ENCODE assay signal across 8 cellular contexts in the genomic region with DNA sequence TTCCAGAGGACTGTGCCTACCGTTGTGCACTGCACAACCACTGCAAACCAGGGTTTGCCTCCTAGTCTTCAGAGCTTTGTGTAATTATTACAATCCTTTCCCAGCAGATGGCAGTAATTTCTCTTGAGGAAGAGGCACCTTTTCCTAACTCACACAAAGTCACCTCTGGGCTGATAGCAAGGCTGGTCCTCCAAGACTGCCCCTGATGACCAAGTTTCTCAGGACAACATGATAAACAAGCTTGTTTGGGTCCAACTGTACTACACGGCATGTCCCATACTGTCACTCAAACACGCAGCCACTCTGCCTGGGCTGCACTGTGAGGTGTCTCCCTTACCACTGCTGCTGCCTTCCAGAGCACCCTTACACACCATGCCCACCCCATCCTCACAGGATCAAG. TPM values are rescaled to one million over a fixed set of nuclear protein-coding genes. Genes with fewer than 3 reads are reported as not detected.
DNase-seq lines count a peak whose midpoint lies in the region; ATAC-seq, FAIRE-seq and TF ChIP-seq lines count a peak whose summit lies in the region.

No MANE protein-coding gene starts in this region.

- no peak for FAIRE-seq in GM12878 (lab: Jason Lieb, UNC)

- POLR2A ChIA-PET in GM12878 (lab: Charles Lee): no interaction called here

- H3K79me2 ChIP-seq in GM12878 (ENCODE audit: control insufficient read depth, insufficient read depth, low read length): no peaks in the 10 kb centered on the region

- DNase-seq in GM06990 (ENCODE audit: extremely low read depth, insufficient read length): no peak
- peak; percentile 2 for DNase-seq in NCI-H226
- DNase-seq in GM12878 (ENCODE audit: low read depth, low spot score): no peak
- no peak for DNase-seq in left colon
- no peak for DNase-seq in aorta
- DNase-seq in NK-92 (lab: John Stamatoyannopoulos, UW; ENCODE audit: unreplicated experiment): no peak

- H2AFZ ChIP-seq in GM12878 (ENCODE audit: control insufficient read depth, low read depth, low read length): no peak overlapping the region

- no TSS peak for BruUV-seq in GM12878 (replicated peaks; lab: Mats Ljungman, UMichigan)

- no peak overlapping the region for H3K4me2 ChIP-seq in GM12878 (ENCODE audit: control insufficient read depth, insufficient read depth)

- H3K36me3 ChIP-seq in GM06990 (ENCODE audit: control insufficient read depth, insufficient read depth, low read length) (no peaks in the 10 kb centered on the region), GM12878 (ENCODE audit: control insufficient read depth in 2 of 2, insufficient read depth in 2 of 2, low read length in 1 of 2) (no peaks in the 10 kb centered on the region), aorta (ENCODE audit: control insufficient read depth in 1 of 2, insufficient read depth in 2 of 2, low read length in 1 of 2) (peaks cover 0 to 1% of the 10 kb centered on the region in 2 donors)

- H3K27ac ChIP-seq in 22Rv1 (peak overlapping the region; percentile 37), GM12878 (ENCODE audit: control insufficient read depth, insufficient read depth) (no peak overlapping the region), aorta (ENCODE audit: low read depth in 1 of 2, low read length in 2 of 2) (no peak overlapping the region)

- CTCF ChIA-PET in GM12878 (lab: Yijun Ruan, JAX): interaction anchor here (0.6 to 7.6 kb wide), 18 partner anchors 9 to 1574 kb away, joined by 3 to 100 read pairs (median 4); no protein-coding TSS in a partner anchor

- TF ChIP-seq RAD21 in GM12878 (IDR thresholded peaks at IDR 0.05; ENCODE audit: insufficient read depth, low read depth, low read length): peak; percentile 58

- ATAC-seq in HG02870 (IDR thresholded peaks at IDR 0.05; ENCODE audit: unreplicated experiment) (peak; percentile 64), GM12878 (peak; percentile 91), left colon (peak; percentile 91), aorta (ENCODE audit: low FRiP score) (peak; percentile 68)

- no peak for TF ChIP-seq EP300 in GM12878 (IDR thresholded peaks at IDR 0.05; ENCODE audit: borderline replicate concordance in 1 of 2, control insufficient read depth in 1 of 2, low read depth in 2 of 2, low read length in 2 of 2)

- H3K27me3 ChIP-seq in GM06990 (replicated peaks; ENCODE audit: control insufficient read depth, insufficient read depth, low read length) (no peaks in the 10 kb centered on the region; the same call in 1 of the 2 replicates), GM12878 (replicated peaks in 1 of 2; ENCODE audit: control insufficient read depth in 2 of 2, insufficient read depth in 2 of 2, low read length in 1 of 2) (no peaks in the 10 kb centered on the region; a peak in 1 of 4 replicates), aorta (ENCODE audit: control insufficient read depth in 1 of 2, insufficient read depth in 2 of 2, low read length in 1 of 2) (no peaks in the 10 kb centered on the region)

- H3K4me1 ChIP-seq in GM12878 (ENCODE audit: control insufficient read depth, insufficient read depth, low read length): no peaks in the 10 kb centered on the region
- no peaks in the 10 kb centered on the region for H3K4me1 ChIP-seq in aorta (ENCODE audit: control insufficient read depth in 1 of 2, insufficient read depth in 2 of 2, low read length in 2 of 2)

- no peaks in the 10 kb centered on the region for H4K20me1 ChIP-seq in GM12878 (ENCODE audit: control insufficient read depth, insufficient read depth)

- H3K9me3 ChIP-seq in GM12878 (replicated peaks; ENCODE audit: control insufficient read depth, insufficient read depth, low read length) (no peaks in the 10 kb centered on the region), aorta (ENCODE audit: control insufficient read depth, low read length) (no peaks in the 10 kb centered on the region)

- H3K4me3 ChIP-seq in GM06990 (replicated peaks; ENCODE audit: low read depth, low read length) (no peak overlapping the region), GM12878 (no peak overlapping the region), aorta (ENCODE audit: low read length in 2 of 2) (no peak overlapping the region)

- WGBS in GM12878 (ENCODE audit: insufficient coverage, insufficient replicate concordance, low lambda C conversion rate, missing lambda C conversion rate): 2% methylated on average over 3 of the region's 3 CpGs
- 23 to 26% methylated on average over 3 of the region's 3 CpGs for WGBS in aorta, 2 donors

- in situ Hi-C loops in GM12878 (cut with MboI): loop anchor here (5.0 to 10.0 kb wide), 2 partner anchors 124 to 207 kb away; no protein-coding TSS in a partner anchor

- no peak overlapping the region for H3K9ac ChIP-seq in GM12878 (ENCODE audit: control insufficient read depth, insufficient read depth, low read length)

- SMC1A ChIA-PET in GM12878 (lab: Charles Lee; ENCODE audit: uncharacterized antibody, unreplicated experiment): interaction anchor here (0.7 to 2.6 kb wide), 7 partner anchors 9 to 575 kb away, joined by 3 to 14 read pairs (median 3); no protein-coding TSS in a partner anchor

- intact Hi-C loops in GM12878 (cut with micrococcal nuclease; ENCODE audit: unreplicated experiment): loop anchor here (1.0 to 10.0 kb wide), 2 partner anchors 123 to 207 kb away; no protein-coding TSS in a partner anchor
- intact Hi-C loops in left colon (cut with DNase I, micrococcal nuclease): loop anchor here in 1 of 2 donors (5.0 kb wide), 1 partner anchor 124 kb away; no protein-coding TSS in a partner anchor
- intact Hi-C loops in aorta (cut with DNase I): loop anchor here (1.0 to 5.0 kb wide), 3 partner anchors 64 to 125 kb away; partner anchors contain the start of gene SMAD9 (in 1 of the 2)

- RAD21 ChIA-PET in GM12878 (lab: Charles Lee; ENCODE audit: unreplicated experiment): interaction anchor here (1.0 to 3.8 kb wide), 3 partner anchors 116 to 212 kb away, joined by 3 to 37 read pairs (median 5); no protein-coding TSS in a partner anchor

- no peak for TF ChIP-seq POLR2A in GM12878 (IDR thresholded peaks at IDR 0.05; ENCODE audit: low read depth, low read length)

- peak; percentile 72 for TF ChIP-seq CTCF in 22Rv1 (IDR thresholded peaks at IDR 0.05)
- TF ChIP-seq CTCF in GM06990 (IDR thresholded peaks at IDR 0.05; ENCODE audit: insufficient read depth, low read length, poor library complexity, severe bottlenecking): peak; percentile 43
- TF ChIP-seq CTCF in GM12878 (IDR thresholded peaks at IDR 0.05 in 2 of 3, conservative IDR thresholded peaks at IDR 0.05 in 1 of 3; ENCODE audit: control insufficient read depth in 2 of 3, extremely low read depth in 1 of 3, insufficient read depth in 1 of 3, low read depth in 3 of 3, low read length in 3 of 3): peak; percentile 33 to 64 (median 34); a peak in 3 of 6 replicates

TF ChIP-seq in GM12878, 131 proteins besides CTCF, POLR2A, EP300 and RAD21:
- TF ChIP-seq ZNF24 (IDR thresholded peaks at IDR 0.05) (no peak), SMC3 (IDR thresholded peaks at IDR 0.05; ENCODE audit: borderline replicate concordance, low read length) (peak; percentile 54; the same call in 1 of the 2 replicates)

RNA-seq across cellular contexts. Expression of gene RFXAP, which starts 39.3 kb away (rescaled TPM):
- total RNA-seq in GM12878 (2013; cell fraction: nucleolus; rRNA removed): 19.1 and 19.2 TPM in 2 replicates
- total RNA-seq in GM12878 (2014; rRNA removed) (4.6 and 5.0 TPM in 2 replicates), GM12878 (2014; rRNA removed; fragmentation: Illumina TruSeq; extraction: Trizol) (4.7 and 4.8 TPM in 2 replicates), GM12878 (2021) (10.6 and 13.3 TPM in 2 replicates), left colon (1 to 10 TPM; 2.9 to 3.4 TPM), aorta (1 to 10 TPM; 6.2 to 6.8 TPM)
- polyA plus RNA-seq in GM12878 (2011; ENCODE audit: low read depth): 3.9 TPM
- polyA plus RNA-seq in GM12878 (2011; rRNA removed) (11.8 and 16.2 TPM in 2 replicates), GM12878 (2014; fragmentation: Illumina TruSeq; extraction: Trizol) (10.4 and 14.6 TPM in 2 replicates), GM12878 (2014; fragmentation: Nextera tagmentation; extraction: Ambion mirVana) (1 to 10 TPM; 3.4 to 6.7 TPM), GM12878 (2014; rRNA removed) (9.7 and 11.0 TPM in 2 replicates), GM12878 (2016; fragmentation: Nextera tagmentation; extraction: Ambion mirVana) (1 to 10 TPM; 7.7 to 7.8 TPM), aorta (1 to 10 TPM; 1.6 to 5.3 TPM)
- polyA plus RNA-seq in GM12878 (2011; cell fraction: cytosol; rRNA removed): 4.4 and 5.0 TPM in 2 replicates
- 10.8 and 12.7 TPM in 2 replicates for polyA plus RNA-seq in GM12878 (2011; cell fraction: nucleus; rRNA removed)
- 6.9 and 8.8 TPM in 2 replicates for polyA plus RNA-seq in GM12878 (2012)
- polyA minus RNA-seq in GM12878 (2011; rRNA and poly(A)+ RNA removed): 3.6 and 4.2 TPM in 2 replicates
- 0.94 and 2.5 TPM in 2 replicates for polyA minus RNA-seq in GM12878 (2011; cell fraction: cytosol; rRNA and poly(A)+ RNA removed)
- polyA minus RNA-seq in GM12878 (2011; cell fraction: nucleus; rRNA and poly(A)+ RNA removed): 4.1 and 7.1 TPM in 2 replicates
